ENCODE assay signal across 1 cellular context in the genomic region with DNA sequence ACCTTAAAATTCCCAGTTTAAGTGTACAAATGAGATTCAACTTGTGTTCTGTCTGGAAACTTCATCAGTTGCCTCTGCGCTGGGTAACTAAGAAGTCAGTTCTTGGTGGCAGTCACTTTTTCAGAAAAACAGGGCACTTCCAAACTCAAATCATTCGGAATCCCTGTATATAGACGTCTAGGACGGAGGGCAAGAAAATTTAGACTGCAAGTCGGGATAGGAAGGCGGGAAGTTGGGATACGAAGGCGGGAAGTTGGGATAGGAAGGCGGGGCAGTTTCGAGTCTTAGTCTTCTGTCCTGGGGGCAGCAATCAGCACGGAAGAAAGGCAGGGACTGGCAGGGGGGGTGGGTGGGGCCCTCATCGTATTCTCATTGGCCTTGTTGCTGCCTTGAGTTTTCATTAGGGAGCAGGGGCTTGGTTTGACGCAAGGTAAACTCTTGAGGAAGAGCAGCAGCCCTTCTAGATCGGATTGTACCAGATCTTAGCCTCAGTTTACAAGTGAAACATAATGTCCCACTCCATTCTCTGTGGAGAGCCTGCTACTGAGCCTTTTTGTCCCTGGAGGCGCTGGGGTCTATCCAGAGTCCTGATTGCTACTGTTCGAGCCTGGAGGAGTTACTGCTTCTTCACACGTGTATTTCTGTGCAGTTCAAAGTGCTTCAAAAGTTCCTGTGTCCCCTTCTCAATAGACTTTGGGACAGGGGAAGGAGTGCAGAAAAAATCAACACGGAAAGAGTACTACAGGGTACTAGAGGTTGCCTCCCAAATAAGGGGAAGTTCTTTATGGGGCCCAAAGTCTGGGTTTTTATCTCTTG.
TF ChIP-seq lines count a peak whose summit lies in the region.

No MANE protein-coding gene starts in this region.

TF ChIP-seq in H1, 55 proteins besides CTCF, POLR2A, EP300 and RAD21:
- TF ChIP-seq EZH2 (IDR thresholded peaks at IDR 0.05; ENCODE audit: low read depth, low read length, severe bottlenecking): peak; percentile 17
- TF ChIP-seq CREB1 (IDR thresholded peaks at IDR 0.05): no peak
- peak; percentile 37 for TF ChIP-seq RNF2 (IDR thresholded peaks at IDR 0.05; ENCODE audit: borderline replicate concordance, low read depth, low read length, missing control alignments, poor library complexity, severe bottlenecking)
- TF ChIP-seq SAP30 (IDR thresholded peaks at IDR 0.05; ENCODE audit: insufficient read depth, insufficient replicate concordance, low read length): no peak
- no peak for TF ChIP-seq GABPA (IDR thresholded peaks at IDR 0.05; ENCODE audit: borderline replicate concordance, insufficient read depth, low read length)
- peak; percentile 12; the same call in 1 of the 2 replicates for TF ChIP-seq SUZ12 (IDR thresholded peaks at IDR 0.05; ENCODE audit: low read length)
- TF ChIP-seq, protein P1, sequence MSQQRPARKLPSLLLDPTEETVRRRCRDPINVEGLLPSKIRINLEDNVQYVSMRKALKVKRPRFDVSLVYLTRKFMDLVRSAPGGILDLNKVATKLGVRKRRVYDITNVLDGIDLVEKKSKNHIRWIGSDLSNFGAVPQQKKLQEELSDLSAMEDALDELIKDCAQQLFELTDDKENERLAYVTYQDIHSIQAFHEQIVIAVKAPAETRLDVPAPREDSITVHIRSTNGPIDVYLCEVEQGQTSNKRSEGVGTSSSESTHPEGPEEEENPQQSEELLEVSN (IDR thresholded peaks at IDR 0.05): 0 out of 2 replicates have a peak, but pooled peaks have one; percentile 21
